Comparison of ENCODE assay signal across 8 cellular contexts in genomic region chr17:40319651-40320550, GRCh38. TPM values are rescaled to one million over a fixed set of nuclear protein-coding genes. Genes with fewer than 3 reads are reported as not detected.
A peak's percentile ranks its signal among the peaks of the same experiment; 100 is the strongest.
DNase-seq lines count a peak whose midpoint lies in the region; ATAC-seq and TF ChIP-seq lines count a peak whose summit lies in the region.

No MANE protein-coding gene starts in this region.

- H3K36me3 Mint-ChIP-seq in activated naive CD4-positive, alpha-beta T cell treated with anti-CD3 and anti-CD28 coated beads, Interleukin-2, amount 10 ng/mL, durations not matched to agents 7 days and 5 days, result peaks cover 33% of the 10 kb centered on the region
- peaks cover 70% of the 10 kb centered on the region for H3K36me3 Mint-ChIP-seq in stimulated activated effector memory CD8-positive, alpha-beta T cell treated with anti-CD3 and anti-CD28 coated beads, Interleukin-12 subunit alpha, Interleukin-12 subunit beta, amount 100 ng/mL, for 72 hours

- WGBS in right lobe of liver (ENCODE audit: insufficient coverage, low coverage, low lambda C conversion rate, missing lambda C conversion rate), result 32% methylated on average over 6 of the region's 11 CpGs

- ATAC-seq in activated CD4-positive, CD25-positive, alpha-beta regulatory T cell treated with anti-CD3 and anti-CD28 coated beads, Interleukin-2, amount 50 U/mL, for 24 hours, result no peak
- ATAC-seq in right lobe of liver, result no peak
- ATAC-seq in stimulated activated effector memory CD8-positive, alpha-beta T cell treated with anti-CD3 and anti-CD28 coated beads, Interleukin-12 subunit alpha, Interleukin-12 subunit beta, amount 100 ng/mL, for 72 hours, result no peak
- no peak for ATAC-seq in GM18867 (IDR thresholded peaks at IDR 0.05; ENCODE audit: unreplicated experiment)

- peak in 3 of 4 experiments; percentile 24 to 67 (median 65) for DNase-seq in activated CD4-positive, CD25-positive, alpha-beta regulatory T cell (lab: John Stamatoyannopoulos, UW)
- DNase-seq in activated naive CD4-positive, alpha-beta T cell treated with anti-CD3 and anti-CD28 coated beads, Interleukin-2, amount 10 ng/mL, durations not matched to agents 7 days and 5 days, result peak; percentile 68
- peak in 2 of 3 donors; percentile 69 to 75 for DNase-seq in right lobe of liver
- DNase-seq in stimulated activated effector memory CD8-positive, alpha-beta T cell treated with anti-CD3 and anti-CD28 coated beads, Interleukin-12 subunit alpha, Interleukin-12 subunit beta, amount 100 ng/mL, for 72 hours (ENCODE audit: low spot score in 2 of 2), result peak; percentile 56 to 83
- no peak for DNase-seq in DMS79 treated with DMSO at 0.1 percent for 48 hours (lab: John Stamatoyannopoulos, UW)
- no peak for DNase-seq in COLO829 (ENCODE audit: low spot score)

- H3K36me3 ChIP-seq in right lobe of liver, result no peaks in the 10 kb centered on the region

- TF ChIP-seq CTCF in right lobe of liver (IDR thresholded peaks at IDR 0.05), result no peak

- peak overlapping the region in 1 of 3 donors; percentile 25 for H3K27ac ChIP-seq in right lobe of liver

- H3K4me1 Mint-ChIP-seq in activated naive CD4-positive, alpha-beta T cell treated with anti-CD3 and anti-CD28 coated beads, Interleukin-2, amount 10 ng/mL, durations not matched to agents 7 days and 5 days, result peaks cover 73% of the 10 kb centered on the region
- H3K4me1 Mint-ChIP-seq in stimulated activated effector memory CD8-positive, alpha-beta T cell treated with anti-CD3 and anti-CD28 coated beads, Interleukin-12 subunit alpha, Interleukin-12 subunit beta, amount 100 ng/mL, for 72 hours, result peaks cover 74% of the 10 kb centered on the region

- H3K9me3 Mint-ChIP-seq in activated naive CD4-positive, alpha-beta T cell treated with anti-CD3 and anti-CD28 coated beads, Interleukin-2, amount 10 ng/mL, durations not matched to agents 7 days and 5 days, result no peaks in the 10 kb centered on the region
- no peaks in the 10 kb centered on the region for H3K9me3 Mint-ChIP-seq in stimulated activated effector memory CD8-positive, alpha-beta T cell treated with anti-CD3 and anti-CD28 coated beads, Interleukin-12 subunit alpha, Interleukin-12 subunit beta, amount 100 ng/mL, for 72 hours

- CTCF ChIA-PET in activated naive CD4-positive, alpha-beta T cell treated with anti-CD3 and anti-CD28 coated beads, Interleukin-2, amount 10 ng/mL, durations not matched to agents 7 days and 5 days (lab: Charles Lee), result interaction anchor here (0.9 to 6.1 kb wide), 6 partner anchors 12 to 33 kb away, joined by 3 to 48 read pairs (median 4); no protein-coding TSS in a partner anchor

- peaks cover 0 to 67% (median 36%) of the 10 kb centered on the region in 4 donors for H3K4me1 ChIP-seq in right lobe of liver

- peak overlapping the region; percentile 4 to 100 (median 93) for H3K4me3 ChIP-seq in right lobe of liver

- H3K27me3 ChIP-seq in right lobe of liver, result no peaks in the 10 kb centered on the region

- H3K4me3 Mint-ChIP-seq in activated naive CD4-positive, alpha-beta T cell treated with anti-CD3 and anti-CD28 coated beads, Interleukin-2, amount 10 ng/mL, durations not matched to agents 7 days and 5 days, result peak overlapping the region; percentile 94
- H3K4me3 Mint-ChIP-seq in stimulated activated effector memory CD8-positive, alpha-beta T cell treated with anti-CD3 and anti-CD28 coated beads, Interleukin-12 subunit alpha, Interleukin-12 subunit beta, amount 100 ng/mL, for 72 hours, result peak overlapping the region; percentile 90

- intact Hi-C loops in right lobe of liver (cut with DNase I), result no loop called here

- H3K27me3 Mint-ChIP-seq in activated naive CD4-positive, alpha-beta T cell treated with anti-CD3 and anti-CD28 coated beads, Interleukin-2, amount 10 ng/mL, durations not matched to agents 7 days and 5 days, result no peaks in the 10 kb centered on the region

- H3K9me3 ChIP-seq in right lobe of liver, result no peaks in the 10 kb centered on the region

- no peak for TF ChIP-seq POLR2A in right lobe of liver (IDR thresholded peaks at IDR 0.05)

- peak overlapping the region; percentile 91 for H3K27ac Mint-ChIP-seq in activated naive CD4-positive, alpha-beta T cell treated with anti-CD3 and anti-CD28 coated beads, Interleukin-2, amount 10 ng/mL, durations not matched to agents 7 days and 5 days
- peak overlapping the region; percentile 100 for H3K27ac Mint-ChIP-seq in stimulated activated effector memory CD8-positive, alpha-beta T cell treated with anti-CD3 and anti-CD28 coated beads, Interleukin-12 subunit alpha, Interleukin-12 subunit beta, amount 100 ng/mL, for 72 hours

RNA-seq across cellular contexts. Expression of gene RARA, which starts 10.9 kb away (rescaled TPM):
- 10 to 100 TPM; 17.7 to 41.9 (median 22.9) TPM for total RNA-seq in right lobe of liver

RNA-seq across cellular contexts. Expression of gene CDC6, which starts 32.2 kb away (rescaled TPM):
- 1 to 10 TPM in 5 of 6 experiments, under 1 TPM in 1; 0.42 to 9.1 (median 3.1) TPM for total RNA-seq in right lobe of liver

RNA-seq across cellular contexts. Expression of gene GJD3, which starts 44.6 kb away (rescaled TPM):
- total RNA-seq in right lobe of liver, result under 1 TPM in 5 of 6 experiments, not detected in 1; 0.22 to 0.78 (median 0.37) TPM

Comparison
In these comparisons a context has a peak if more than half of its experiments do, and no peak if none do; other contexts are left out.
1. DNase-seq: peak in activated CD4-positive, CD25-positive, alpha-beta regulatory T cell (3 of 4), activated naive CD4-positive, alpha-beta T cell treated with anti-CD3 and anti-CD28 coated beads, Interleukin-2, amount 10 ng/mL, durations not matched to agents 7 days and 5 days (single experiment), right lobe of liver (2 of 3) and stimulated activated effector memory CD8-positive, alpha-beta T cell treated with anti-CD3 and anti-CD28 coated beads, Interleukin-12 subunit alpha, Interleukin-12 subunit beta, amount 100 ng/mL, for 72 hours (2 of 2); none in DMS79 treated with DMSO at 0.1 percent for 48 hours (single experiment) and COLO829 (single experiment).